In genomic region chr7:35494407-35494806, GRCh38 we compare ENCODE assay signal across 24 cellular contexts.
DNase-seq lines count a peak whose midpoint lies in the region; ATAC-seq and TF ChIP-seq lines count a peak whose summit lies in the region.
"Had no signal": no experiment of that assay in that cellular context is flagged by ENCODE, and none has a peak within 500 bp of the region (broad histone marks: within the 10 kb centered on the region; RNA-seq: fewer than 3 reads in every experiment).

No MANE protein-coding gene starts in this region.

- H3K36me3 ChIP-seq in WERI-Rb-1: no peaks in the 10 kb centered on the region
- H3K36me3 ChIP-seq in trophoblast cell (ENCODE audit: control insufficient read depth in 1 of 2, insufficient read depth in 2 of 2, low read length in 2 of 2): no peaks in the 10 kb centered on the region
- no peaks in the 10 kb centered on the region for H3K36me3 ChIP-seq in upper lobe of right lung
- H3K36me3 ChIP-seq: BE2C, BLaER1 had no signal

- H3K27me3 ChIP-seq in WERI-Rb-1 (ENCODE audit: insufficient read depth, low read depth, severe bottlenecking) (no peaks in the 10 kb centered on the region), trophoblast cell (ENCODE audit: insufficient read depth, low read length) (no peaks in the 10 kb centered on the region), upper lobe of right lung (no peaks in the 10 kb centered on the region)
- H3K27me3 ChIP-seq: BE2C, BLaER1 had no signal

- no peak overlapping the region for H2BK120ac ChIP-seq in trophoblast cell (ENCODE audit: insufficient read depth, low read length, poor library complexity)

- no peak overlapping the region for H3K27ac Mint-ChIP-seq in type B pancreatic cell
- H3K27ac Mint-ChIP-seq: CD14-positive monocyte; CD4-positive, alpha-beta memory T cell; CD4-positive, CD25-positive, alpha-beta regulatory T cell; CD8-positive, alpha-beta memory T cell had no signal

- H3K4ac ChIP-seq in trophoblast cell (ENCODE audit: low read depth, low read length): no peak overlapping the region

- H3K4me1 ChIP-seq in trophoblast cell (ENCODE audit: control insufficient read depth in 1 of 2, insufficient read depth in 2 of 2, low read length in 2 of 2) (peaks cover 8% of the 10 kb centered on the region in 2 experiments), upper lobe of right lung (no peaks in the 10 kb centered on the region)

- H2BK12ac ChIP-seq in trophoblast cell (ENCODE audit: low read length): peak overlapping the region; percentile 54

- H3K4me3 Mint-ChIP-seq in type B pancreatic cell: no peak overlapping the region
- H3K4me3 Mint-ChIP-seq: CD14-positive monocyte; CD4-positive, alpha-beta memory T cell; CD4-positive, CD25-positive, alpha-beta regulatory T cell; CD8-positive, alpha-beta memory T cell had no signal

- H3K79me1 ChIP-seq in trophoblast cell (ENCODE audit: low read length): peaks cover 9% of the 10 kb centered on the region

- H2AK5ac ChIP-seq in trophoblast cell (ENCODE audit: low read length): peak overlapping the region; percentile 89

- peaks cover 8% of the 10 kb centered on the region for H3K4me1 Mint-ChIP-seq in type B pancreatic cell (ENCODE audit: unreplicated experiment)
- H3K4me1 Mint-ChIP-seq: CD4-positive, alpha-beta memory T cell; CD4-positive, CD25-positive, alpha-beta regulatory T cell; CD8-positive, alpha-beta memory T cell had no signal

- no CpG with 5 or more reads among the region's 3 CpGs for WGBS in trophoblast cell (ENCODE audit: extremely low coverage, insufficient coverage, insufficient read length)

- intact Hi-C loops in posterior vena cava (cut with DNase I) (no loop called here), upper lobe of right lung (cut with DNase I) (no loop called here)

- no peak overlapping the region for H3K23ac ChIP-seq in trophoblast cell (ENCODE audit: low read length)

- H3K9ac ChIP-seq in trophoblast cell (ENCODE audit: low read length): no peak overlapping the region
- H3K9ac ChIP-seq: BLaER1 had no signal

- TF ChIP-seq CTCF in WERI-Rb-1 (IDR thresholded peaks at IDR 0.05; ENCODE audit: low read depth, low read length) (no peak), upper lobe of right lung (IDR thresholded peaks at IDR 0.05) (no peak), type B pancreatic cell (conservative IDR thresholded peaks at IDR 0.05) (no peak)

- peak overlapping the region; percentile 19 for H3K27ac ChIP-seq in WERI-Rb-1
- H3K27ac ChIP-seq in trophoblast cell (ENCODE audit: low read depth, low read length): no peak overlapping the region
- H3K27ac ChIP-seq in upper lobe of right lung: no peak overlapping the region
- H3K27ac ChIP-seq: BLaER1 had no signal

- no peak overlapping the region for H2BK5ac ChIP-seq in trophoblast cell (ENCODE audit: low read depth, low read length, poor library complexity)

- no peak overlapping the region for H3K14ac ChIP-seq in trophoblast cell (ENCODE audit: low read length)

- no peak overlapping the region for H2AFZ ChIP-seq in trophoblast cell (ENCODE audit: insufficient read depth, low read length, poor library complexity)

- H3K4me3 ChIP-seq in WERI-Rb-1 (ENCODE audit: low read depth, low read length): no peak overlapping the region
- H3K4me3 ChIP-seq in trophoblast cell (ENCODE audit: low read depth, low read length): no peak overlapping the region
- no peak overlapping the region for H3K4me3 ChIP-seq in upper lobe of right lung
- H3K4me3 ChIP-seq: BLaER1, GM12878 had no signal

- no peaks in the 10 kb centered on the region for H3K9me3 Mint-ChIP-seq in type B pancreatic cell
- H3K9me3 Mint-ChIP-seq: CD4-positive, alpha-beta memory T cell; CD8-positive, alpha-beta memory T cell had no signal

- peaks cover 7% of the 10 kb centered on the region for H3K27me3 Mint-ChIP-seq in type B pancreatic cell

- H4K12ac ChIP-seq in trophoblast cell (ENCODE audit: low read depth, low read length): no peak overlapping the region

- H3K36me3 Mint-ChIP-seq in type B pancreatic cell: no peaks in the 10 kb centered on the region
- H3K36me3 Mint-ChIP-seq: CD14-positive monocyte; CD4-positive, alpha-beta memory T cell; CD4-positive, CD25-positive, alpha-beta regulatory T cell; CD8-positive, alpha-beta memory T cell had no signal

- H3K18ac ChIP-seq in trophoblast cell (ENCODE audit: low read length): no peak overlapping the region

- ATAC-seq in upper lobe of right lung: no peak
- ATAC-seq: GM12878 had no signal

- no peak overlapping the region for H4K8ac ChIP-seq in trophoblast cell (ENCODE audit: low read depth, low read length)

- DNase-seq in WERI-Rb-1 (no peak), islet precursor cell (peak; percentile 21), trophoblast cell (no peak), posterior vena cava (ENCODE audit: low spot score) (no peak), upper lobe of right lung (no peak), type B pancreatic cell (ENCODE audit: extremely low spot score, unreplicated experiment) (no peak)
- DNase-seq: 8988T; ACHN; BE2C; C1 segment of cervical spinal cord; CD4-positive, alpha-beta memory T cell; CD4-positive, CD25-positive, alpha-beta regulatory T cell; CD8-positive, alpha-beta memory T cell; COR-L47; DMS 273 treated with DMSO at 0.1 percent for 48 hours; DMS153; DMS53; DMS79; DND-41; EL; GDM1 had no signal

- H3K79me2 ChIP-seq in trophoblast cell (ENCODE audit: control insufficient read depth, insufficient read depth, low read length, poor library complexity): peaks cover 2% of the 10 kb centered on the region

- no peaks in the 10 kb centered on the region for H3K9me3 ChIP-seq in WERI-Rb-1 (ENCODE audit: severe bottlenecking)
- no peaks in the 10 kb centered on the region for H3K9me3 ChIP-seq in trophoblast cell (ENCODE audit: insufficient read depth, low read depth, low read length)
- no peaks in the 10 kb centered on the region for H3K9me3 ChIP-seq in upper lobe of right lung
- H3K9me3 ChIP-seq: BE2C, BLaER1 had no signal

- no peak overlapping the region for H3K4me2 ChIP-seq in trophoblast cell (ENCODE audit: low read length)
- H3K4me2 ChIP-seq: BLaER1 had no signal

- H4K91ac ChIP-seq in trophoblast cell (ENCODE audit: low read depth, low read length): no peak overlapping the region
